ENCODE assay signal across 14 cellular contexts in genomic region chr11:18066626-18067025, GRCh38.
"Had no signal": no experiment of that assay in that cellular context is flagged by ENCODE, and none has a peak within 500 bp of the region (broad histone marks: within the 10 kb centered on the region; RNA-seq: fewer than 3 reads in every experiment).

No MANE protein-coding gene starts in this region.

- H3K27me3 ChIP-seq: cardiac muscle cell, esophagus squamous epithelium had no signal

- H3K36me3 ChIP-seq: cardiac muscle cell, esophagus squamous epithelium, lower lobe of right lung had no signal

- DNase-seq: activated CD4-positive, alpha-beta T cell treated with anti-CD3 and anti-CD28 coated beads, Interleukin-2, amount 50 U/mL, for 48 hours; activated gamma-delta T cell treated with Interleukin-2 at 50 U/mL for 16 hours; activated T-cell treated with anti-CD3 and anti-CD28 coated beads for 4 hours; amniotic stem cell; effector memory CD8-positive, alpha-beta T cell; esophagus squamous epithelium; foreskin melanocyte; glutamatergic neuron; hippocampal formation; islet precursor cell; lower lobe of right lung; stimulated activated naive B cell treated with anti-CD40 and anti-IgM and Interleukin-4, amounts not matched to agents 10 μg/mL and 1 μg/mL and 100 μg/mL, for 72 hours had no signal

- H3K27ac ChIP-seq: cardiac muscle cell, esophagus squamous epithelium, lower lobe of right lung had no signal

- ATAC-seq: effector memory CD8-positive, alpha-beta T cell; lower lobe of right lung; sciatic nerve; stimulated activated naive B cell treated with anti-CD40 and anti-IgM and Interleukin-4, amounts not matched to agents 10 μg/mL and 1 μg/mL and 100 μg/mL, for 72 hours had no signal

- H3K4me1 ChIP-seq: esophagus squamous epithelium, lower lobe of right lung had no signal

- H3K4me3 ChIP-seq: cardiac muscle cell, esophagus squamous epithelium, lower lobe of right lung had no signal

- H3K9me3 ChIP-seq: esophagus squamous epithelium, lower lobe of right lung had no signal
